10 cellular contexts compared by ENCODE assay signal in genomic region chr6:5259428-5259827, GRCh38. TPM values are rescaled to one million over a fixed set of nuclear protein-coding genes. Genes with fewer than 3 reads are reported as not detected.
DNase-seq lines count a peak whose midpoint lies in the region; ATAC-seq and TF ChIP-seq lines count a peak whose summit lies in the region.
"Had no signal": no experiment of that assay in that cellular context is flagged by ENCODE, and none has a peak within 500 bp of the region (broad histone marks: within the 10 kb centered on the region; RNA-seq: fewer than 3 reads in every experiment).

No MANE protein-coding gene starts in this region.

- H3K36me3 ChIP-seq in BLaER1, result peaks cover 26% of the 10 kb centered on the region
- H3K36me3 ChIP-seq in HUES6 (ENCODE audit: control insufficient read depth, insufficient read depth, low read length), result peaks cover 10% of the 10 kb centered on the region
- no peaks in the 10 kb centered on the region for H3K36me3 ChIP-seq in breast epithelium
- H3K36me3 ChIP-seq: neutrophil had no signal

- no peaks in the 10 kb centered on the region for H3K27me3 Mint-ChIP-seq in natural killer cell (ENCODE audit: low read depth in 2 of 2)

- TF ChIP-seq CTCF in breast epithelium (IDR thresholded peaks at IDR 0.05), result no peak
- TF ChIP-seq CTCF in natural killer cell (IDR thresholded peaks at IDR 0.05), result no peak

- peak overlapping the region; percentile 86 for H3K4me2 ChIP-seq in BLaER1

- H3K36me3 Mint-ChIP-seq in natural killer cell, result no peaks in the 10 kb centered on the region

- H3K9me3 Mint-ChIP-seq in natural killer cell, result no peaks in the 10 kb centered on the region

- no peak for TF ChIP-seq POLR2A in breast epithelium (IDR thresholded peaks at IDR 0.05)

- peak overlapping the region; percentile 99 to 100 for H3K27ac Mint-ChIP-seq in natural killer cell

- H3K4me3 ChIP-seq in BLaER1 (peak overlapping the region; percentile 75), HUES6 (ENCODE audit: low read depth, low read length) (peak overlapping the region; percentile 76), breast epithelium (peak overlapping the region in 2 of 3 donors; percentile 71 to 79)

- peaks cover 25% of the 10 kb centered on the region for H3K4me1 ChIP-seq in BLaER1
- H3K4me1 ChIP-seq in HUES6 (ENCODE audit: control insufficient read depth, insufficient read depth, low read length), result 0 out of 2 replicates have a peak, but pooled peaks cover 6% of the 10 kb centered on the region
- no peaks in the 10 kb centered on the region for H3K4me1 ChIP-seq in breast epithelium

- peaks cover 19 to 22% of the 10 kb centered on the region in 2 donors for H3K4me1 Mint-ChIP-seq in natural killer cell

- H3K27ac ChIP-seq in BLaER1, result no peak overlapping the region
- H3K27ac ChIP-seq in HUES6 (ENCODE audit: low read depth, low read length), result no peak overlapping the region
- no peak overlapping the region for H3K27ac ChIP-seq in breast epithelium

- intact Hi-C loops in breast epithelium (cut with DNase I; ENCODE audit: low total_unique reads) (no loop called here), natural killer cell (cut with micrococcal nuclease) (no loop called here)

- H4K20me1 ChIP-seq in BLaER1, result 0 out of 2 replicates have a peak, but pooled peaks cover 12% of the 10 kb centered on the region

- H3K9ac ChIP-seq in BLaER1, result peak overlapping the region; percentile 99; the same call in 1 of the 2 replicates
- no peak overlapping the region for H3K9ac ChIP-seq in HUES6 (ENCODE audit: low read length)

- H3K4me3 Mint-ChIP-seq in natural killer cell, result peak overlapping the region; percentile 98

- no peaks in the 10 kb centered on the region for H3K27me3 ChIP-seq in BLaER1
- H3K27me3 ChIP-seq in HUES6 (ENCODE audit: control insufficient read depth, insufficient read depth, low read length), result no peaks in the 10 kb centered on the region
- no peaks in the 10 kb centered on the region for H3K27me3 ChIP-seq in breast epithelium
- H3K27me3 ChIP-seq: neutrophil had no signal

- H3K9me3 ChIP-seq in BLaER1 (no peaks in the 10 kb centered on the region), HUES6 (ENCODE audit: control insufficient read depth, insufficient read depth, low read depth, low read length) (no peaks in the 10 kb centered on the region), breast epithelium (no peaks in the 10 kb centered on the region)
- H3K9me3 ChIP-seq: neutrophil had no signal

- DNase-seq in breast epithelium (ENCODE audit: low spot score in 2 of 2) (no peak), natural killer cell (no peak), NCI-H1417 treated with DMSO at 0.1 percent for 48 hours (lab: John Stamatoyannopoulos, UW) (no peak)
- DNase-seq: NCI-H1048 had no signal

- ATAC-seq in natural killer cell (no peak), HG03571 (IDR thresholded peaks at IDR 0.05; ENCODE audit: unreplicated experiment) (no peak), GM18498 (IDR thresholded peaks at IDR 0.05; ENCODE audit: unreplicated experiment) (no peak), HG02840 (IDR thresholded peaks at IDR 0.05; ENCODE audit: low FRiP score, unreplicated experiment) (no peak)

RNA-seq across cellular contexts. Expression of gene LYRM4, which starts 1.3 kb away (rescaled TPM):
- total RNA-seq in breast epithelium (10 to 100 TPM; 24.4 to 38.0 (median 25.0) TPM), natural killer cell (10 to 100 TPM in 2 of 3 donors, 1 to 10 TPM in 1; 9.1 to 11.4 (median 11.1) TPM)

RNA-seq across cellular contexts. Expression of gene FARS2, which starts 1.9 kb away (rescaled TPM):
- 10 to 100 TPM; 12.0 to 29.6 (median 24.3) TPM for total RNA-seq in breast epithelium
- total RNA-seq in natural killer cell, result 10 to 100 TPM; 15.3 to 24.8 (median 22.7) TPM
